ENCODE assay signal across 9 cellular contexts in genomic region chr14:100107236-100107635, GRCh38. TPM values are rescaled to one million over a fixed set of nuclear protein-coding genes. Genes with fewer than 3 reads are reported as not detected.
DNase-seq lines count a peak whose midpoint lies in the region; ATAC-seq and TF ChIP-seq lines count a peak whose summit lies in the region.
"Had no signal": no experiment of that assay in that cellular context is flagged by ENCODE, and none has a peak within 500 bp of the region (broad histone marks: within the 10 kb centered on the region; RNA-seq: fewer than 3 reads in every experiment).

No MANE protein-coding gene starts in this region.

- peak overlapping the region; percentile 93 for H3K27ac Mint-ChIP-seq in activated T-helper 1 cell treated with anti-CD3 and anti-CD28 coated beads, Interleukin-12 subunit alpha, Interleukin-12 subunit beta, Interleukin-2, Interleukin-4 antibody, amounts not matched to agents 30 ng/mL and 10 ng/mL and 1 ng/mL, durations not matched to agents 14 hours and 24 hours and 36 hours

- no peaks in the 10 kb centered on the region for H3K9me3 Mint-ChIP-seq in activated T-helper 1 cell treated with anti-CD3 and anti-CD28 coated beads, Interleukin-12 subunit alpha, Interleukin-12 subunit beta, Interleukin-2, Interleukin-4 antibody, amounts not matched to agents 30 ng/mL and 10 ng/mL and 1 ng/mL, durations not matched to agents 14 hours and 24 hours and 36 hours

- TF ChIP-seq CTCF in left lung (IDR thresholded peaks at IDR 0.05), result no peak
- TF ChIP-seq CTCF in upper lobe of left lung (IDR thresholded peaks at IDR 0.05), result no peak
- TF ChIP-seq CTCF in prostate gland (IDR thresholded peaks at IDR 0.05), result no peak
- no peak for TF ChIP-seq CTCF in tibial nerve (IDR thresholded peaks at IDR 0.05)

- 78 to 83% methylated on average over 5 of the region's 5 CpGs for WGBS in upper lobe of left lung, 2 donors
- WGBS in prostate gland, result 71% methylated on average over 5 of the region's 5 CpGs
- WGBS in tibial nerve, 2 donors, result 92 to 93% methylated on average over 5 of the region's 5 CpGs

- no peak overlapping the region for H3K4me3 ChIP-seq in left lung
- no peak overlapping the region for H3K4me3 ChIP-seq in upper lobe of left lung
- no peak overlapping the region for H3K4me3 ChIP-seq in prostate gland
- H3K4me3 ChIP-seq in tibial nerve, result no peak overlapping the region
- H3K4me3 ChIP-seq: right lobe of liver had no signal

- no peaks in the 10 kb centered on the region for H3K27me3 ChIP-seq in left lung
- no peaks in the 10 kb centered on the region for H3K27me3 ChIP-seq in upper lobe of left lung
- no peaks in the 10 kb centered on the region for H3K27me3 ChIP-seq in prostate gland (replicated peaks; ENCODE audit: insufficient read depth)
- no peaks in the 10 kb centered on the region for H3K27me3 ChIP-seq in tibial nerve
- H3K27me3 ChIP-seq: right lobe of liver had no signal

- peak; percentile 63 for DNase-seq in activated effector memory CD4-positive, alpha-beta T cell treated with anti-CD3 and anti-CD28 coated beads, Interleukin-2, amount 50 U/mL, for 16 hours
- DNase-seq in activated effector memory CD4-positive, alpha-beta T cell treated with Interleukin-2 at 50 U/mL for 16 hours, result no peak
- DNase-seq in activated T-helper 1 cell treated with anti-CD3 and anti-CD28 coated beads, Interleukin-12 subunit alpha, Interleukin-12 subunit beta, Interleukin-2, Interleukin-4 antibody, amounts not matched to agents 30 ng/mL and 10 ng/mL and 1 ng/mL, durations not matched to agents 14 hours and 24 hours and 36 hours (ENCODE audit: low spot score), result no peak
- DNase-seq in left lung (peak in 1 of 2 donors; percentile 39), upper lobe of left lung (peak in 1 of 2 donors; percentile 42), prostate gland (ENCODE audit: low spot score) (no peak), tibial nerve (ENCODE audit: low spot score in 2 of 2) (no peak)
- DNase-seq: right lobe of liver had no signal

- H3K27ac ChIP-seq in left lung, result peak overlapping the region in 1 of 2 donors; percentile 75
- H3K27ac ChIP-seq in upper lobe of left lung, result peak overlapping the region; percentile 12 to 68 (median 52)
- no peak overlapping the region for H3K27ac ChIP-seq in prostate gland
- H3K27ac ChIP-seq in tibial nerve, result no peak overlapping the region

- TF ChIP-seq POLR2A in upper lobe of left lung (IDR thresholded peaks at IDR 0.05) (no peak), prostate gland (IDR thresholded peaks at IDR 0.05) (no peak), tibial nerve (IDR thresholded peaks at IDR 0.05) (no peak)

- H3K4me1 ChIP-seq in left lung, result peaks cover 14 to 66% of the 10 kb centered on the region in 2 donors
- peaks cover 48 to 67% (median 54%) of the 10 kb centered on the region in 4 donors for H3K4me1 ChIP-seq in upper lobe of left lung
- peaks cover 8% of the 10 kb centered on the region for H3K4me1 ChIP-seq in prostate gland (replicated peaks)
- H3K4me1 ChIP-seq in tibial nerve, result peaks cover 0 to 60% (median 35%) of the 10 kb centered on the region in 4 donors

- no peak for TF ChIP-seq EP300 in upper lobe of left lung (IDR thresholded peaks at IDR 0.05)
- TF ChIP-seq EP300 in tibial nerve (IDR thresholded peaks at IDR 0.05), result no peak

- ATAC-seq in left lung, result peak; percentile 26
- peak in 1 of 2 donors; percentile 55 for ATAC-seq in upper lobe of left lung (ENCODE audit: low FRiP score in 2 of 2)
- no peak for ATAC-seq in HG03159 (IDR thresholded peaks at IDR 0.05; ENCODE audit: unreplicated experiment)

- no peaks in the 10 kb centered on the region for H3K27me3 Mint-ChIP-seq in activated T-helper 1 cell treated with anti-CD3 and anti-CD28 coated beads, Interleukin-12 subunit alpha, Interleukin-12 subunit beta, Interleukin-2, Interleukin-4 antibody, amounts not matched to agents 30 ng/mL and 10 ng/mL and 1 ng/mL, durations not matched to agents 14 hours and 24 hours and 36 hours (ENCODE audit: insufficient read depth)

- peak overlapping the region; percentile 34 for H3K4me3 Mint-ChIP-seq in activated T-helper 1 cell treated with anti-CD3 and anti-CD28 coated beads, Interleukin-12 subunit alpha, Interleukin-12 subunit beta, Interleukin-2, Interleukin-4 antibody, amounts not matched to agents 30 ng/mL and 10 ng/mL and 1 ng/mL, durations not matched to agents 14 hours and 24 hours and 36 hours

- H3K36me3 Mint-ChIP-seq in activated T-helper 1 cell treated with anti-CD3 and anti-CD28 coated beads, Interleukin-12 subunit alpha, Interleukin-12 subunit beta, Interleukin-2, Interleukin-4 antibody, amounts not matched to agents 30 ng/mL and 10 ng/mL and 1 ng/mL, durations not matched to agents 14 hours and 24 hours and 36 hours (ENCODE audit: low read depth), result peaks cover 58% of the 10 kb centered on the region

- intact Hi-C loops in activated T-helper 1 cell treated with anti-CD3 and anti-CD28 coated beads, Interleukin-12 subunit alpha, Interleukin-12 subunit beta, Interleukin-2, Interleukin-4 antibody, amounts not matched to agents 30 ng/mL and 10 ng/mL and 1 ng/mL, durations not matched to agents 14 hours and 24 hours and 36 hours (cut with micrococcal nuclease), result loop anchor here (2.0 kb wide), 2 partner anchors 132 to 134 kb away; partner anchors contain the start of gene YY1
- intact Hi-C loops in left lung (cut with DNase I) (no loop called here), prostate gland (cut with DNase I) (loop anchor here (2.0 to 10.0 kb wide), 2 partner anchors 82 to 86 kb away; no protein-coding TSS in a partner anchor)

- no peaks in the 10 kb centered on the region for H3K9me3 ChIP-seq in left lung
- H3K9me3 ChIP-seq in upper lobe of left lung, result no peaks in the 10 kb centered on the region
- H3K9me3 ChIP-seq in prostate gland, result no peaks in the 10 kb centered on the region
- H3K9me3 ChIP-seq in tibial nerve, result no peaks in the 10 kb centered on the region
- H3K9me3 ChIP-seq: right lobe of liver had no signal

- peaks cover 75% of the 10 kb centered on the region for H3K4me1 Mint-ChIP-seq in activated T-helper 1 cell treated with anti-CD3 and anti-CD28 coated beads, Interleukin-12 subunit alpha, Interleukin-12 subunit beta, Interleukin-2, Interleukin-4 antibody, amounts not matched to agents 30 ng/mL and 10 ng/mL and 1 ng/mL, durations not matched to agents 14 hours and 24 hours and 36 hours (ENCODE audit: low read depth)

- H3K36me3 ChIP-seq in left lung, result no peaks in the 10 kb centered on the region
- no peaks in the 10 kb centered on the region for H3K36me3 ChIP-seq in upper lobe of left lung
- no peaks in the 10 kb centered on the region for H3K36me3 ChIP-seq in prostate gland
- H3K36me3 ChIP-seq in tibial nerve, result no peaks in the 10 kb centered on the region

RNA-seq across cellular contexts. Expression of gene EVL, which starts 42.0 kb away (rescaled TPM):
- 290 and 309 TPM in 2 replicates for total RNA-seq in activated T-helper 1 cell treated with anti-CD3 and anti-CD28 coated beads, Interleukin-12 subunit alpha, Interleukin-12 subunit beta, Interleukin-2, Interleukin-4 antibody, amounts not matched to agents 30 ng/mL and 10 ng/mL and 1 ng/mL, durations not matched to agents 14 hours and 24 hours and 36 hours
- 10 to 100 TPM; 60.2 to 84.5 TPM for total RNA-seq in left lung
- 100 to 1,000 TPM in 5 of 6 donors, 10 to 100 TPM in 1; 69.6 to 222 (median 140) TPM for total RNA-seq in upper lobe of left lung
- total RNA-seq in prostate gland, result 10 to 100 TPM; 42.5 to 98.4 TPM
- total RNA-seq in tibial nerve, result 10 to 100 TPM; 42.6 to 94.6 (median 59.8) TPM

RNA-seq across cellular contexts. Expression of gene DEGS2, which starts 52.2 kb away (rescaled TPM):
- 0.31 and 1.1 TPM in 2 replicates for total RNA-seq in activated T-helper 1 cell treated with anti-CD3 and anti-CD28 coated beads, Interleukin-12 subunit alpha, Interleukin-12 subunit beta, Interleukin-2, Interleukin-4 antibody, amounts not matched to agents 30 ng/mL and 10 ng/mL and 1 ng/mL, durations not matched to agents 14 hours and 24 hours and 36 hours
- total RNA-seq in left lung (1 to 10 TPM; 2.0 to 7.6 TPM), upper lobe of left lung (10 to 100 TPM in 1 of 6 donors, 1 to 10 TPM in 5; 2.0 to 19.9 (median 5.4) TPM), prostate gland (1 to 10 TPM; 2.8 to 8.3 TPM), tibial nerve (1 to 10 TPM; 1.3 to 5.1 (median 1.8) TPM)

Comparison
In these comparisons a context has a peak if more than half of its experiments do, and no peak if none do; other contexts are left out.
1. H3K27ac ChIP-seq: peak in upper lobe of left lung (4 of 4); none in prostate gland (0 of 2) and tibial nerve (0 of 4).
2. intact Hi-C loops: an anchor here in activated T-helper 1 cell treated with anti-CD3 and anti-CD28 coated beads, Interleukin-12 subunit alpha, Interleukin-12 subunit beta, Interleukin-2, Interleukin-4 antibody, amounts not matched to agents 30 ng/mL and 10 ng/mL and 1 ng/mL, durations not matched to agents 14 hours and 24 hours and 36 hours (2.0 kb wide) and prostate gland (2.0 to 10.0 kb wide); none called in left lung.